Comparison of ENCODE assay signal across 1 cellular context in the genomic region with DNA sequence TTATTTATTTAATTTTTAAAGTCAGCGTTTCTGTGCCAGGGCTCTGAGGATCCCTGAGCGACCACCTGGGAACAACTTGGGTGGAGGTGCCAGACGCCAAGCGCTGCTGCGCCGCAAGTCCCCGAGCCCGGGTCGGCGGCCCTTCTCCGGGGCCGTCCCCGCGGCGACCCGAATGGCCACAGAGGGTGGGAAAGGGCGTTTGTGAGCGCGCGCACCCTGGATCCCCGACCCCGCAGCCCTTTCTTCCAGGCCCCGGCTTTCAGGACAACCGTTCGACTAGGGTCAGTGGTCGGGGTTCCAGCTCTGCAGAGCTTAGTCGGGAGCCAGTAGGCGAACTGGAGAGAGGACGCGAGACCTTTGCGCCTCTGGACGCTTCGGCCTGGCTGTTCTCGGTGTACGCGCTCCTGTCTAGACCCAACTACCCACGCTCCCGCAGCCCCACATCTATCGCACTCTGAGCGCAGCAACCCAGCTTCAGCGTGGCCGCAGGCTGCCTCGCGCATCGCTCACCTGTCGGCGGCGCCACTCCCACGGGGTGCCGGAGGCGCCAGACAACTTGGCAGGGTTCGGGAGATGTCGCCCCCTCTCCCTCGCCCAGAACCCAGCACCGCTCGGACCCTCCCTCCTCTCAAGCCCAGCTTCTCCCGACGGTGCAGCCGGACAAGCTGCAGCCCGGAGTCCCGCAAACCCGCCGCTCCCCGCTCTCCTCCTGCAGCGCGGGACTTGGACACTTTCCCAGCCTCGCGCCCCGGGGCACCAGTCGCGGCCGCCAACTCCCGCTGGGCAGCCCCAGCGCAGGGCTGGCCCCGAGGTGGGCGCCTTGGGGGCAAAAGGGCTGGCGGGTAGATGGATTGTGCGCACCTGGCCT.
TF ChIP-seq lines count a peak whose summit lies in the region.

No MANE protein-coding gene starts in this region.

TF ChIP-seq in HepG2, 621 proteins besides CTCF, POLR2A, EP300 and RAD21:
- TF ChIP-seq PCBP2 (optimal IDR thresholded peaks at IDR 0.05; ENCODE audit: low read depth, low read length, poor library complexity, severe bottlenecking) (no peak), ZNF180 (CRISPR knock-in tag; IDR thresholded peaks at IDR 0.05; ENCODE audit: borderline replicate concordance, low read depth) (no peak), HDAC6 (IDR thresholded peaks at IDR 0.05; ENCODE audit: low read depth, low read length) (no peak)
